Comparison of ENCODE assay signal across 28 cellular contexts in genomic region chr7:32447218-32447617, GRCh38.
"Had no signal": no experiment of that assay in that cellular context is flagged by ENCODE, and none has a peak within 500 bp of the region (broad histone marks: within the 10 kb centered on the region; RNA-seq: fewer than 3 reads in every experiment).

No MANE protein-coding gene starts in this region.

- H3K27ac ChIP-seq: ascending aorta, body of pancreas, breast epithelium, PC-9, RWPE1, WERI-Rb-1 had no signal

- H3K36me3 ChIP-seq: ascending aorta, breast epithelium, WERI-Rb-1 had no signal

- H3K9me3 ChIP-seq: ascending aorta, body of pancreas had no signal

- H3K4me1 ChIP-seq: ascending aorta, body of pancreas, breast epithelium had no signal

- H3K4me3 Mint-ChIP-seq: activated CD4-positive, alpha-beta T cell treated with anti-CD3 and anti-CD28 coated beads, Interleukin-2, amount 10 ng/mL, durations not matched to agents 24 days and 14 days; activated CD8-positive, alpha-beta T cell treated with anti-CD3 and anti-CD28 coated beads for 36 hours; activated naive CD4-positive, alpha-beta T cell treated with anti-CD3 and anti-CD28 coated beads, Interleukin-2, amount 50 U/mL, for 24 hours; activated naive CD8-positive, alpha-beta T cell treated with anti-CD3 and anti-CD28 coated beads, Interleukin-2, amount 10 ng/mL, durations not matched to agents 7 days and 5 days; activated T-cell treated with anti-CD3 and anti-CD28 coated beads, Interleukin-2, amount 50 U/mL, for 24 hours had no signal

- DNase-seq: activated CD4-positive, alpha-beta T cell treated with anti-CD3 and anti-CD28 coated beads, Interleukin-2, amount 10 ng/mL, durations not matched to agents 24 days and 14 days; activated CD4-positive, alpha-beta T cell treated with anti-CD3 and anti-CD28 coated beads, Interleukin-2, amount 50 U/mL, for 4 hours; activated CD8-positive, alpha-beta T cell treated with anti-CD3 and anti-CD28 coated beads for 36 hours; activated gamma-delta T cell; activated naive CD4-positive, alpha-beta T cell treated with Interleukin-2 at 50 U/mL for 16 hours; activated naive CD8-positive, alpha-beta T cell treated with anti-CD3 and anti-CD28 coated beads, Interleukin-2, amount 10 ng/mL, durations not matched to agents 7 days and 5 days; activated T-cell treated with anti-CD3 and anti-CD28 coated beads, Interleukin-2, amount 50 U/mL, for 24 hours; amygdala; body of pancreas; NCI-H1092 treated with DMSO at 0.1 percent for 48 hours; NCI-H1417 treated with DMSO at 0.1 percent for 48 hours; NCI-H187 treated with DMSO at 0.1 percent for 48 hours; NCI-H2081; NCI-H345; NCI-H524 treated with DMSO at 0.1 percent for 48 hours; NCI-H748 treated with DMSO at 0.1 percent for 48 hours; NK-92 treated with Interleukin-12 subunit alpha and Interleukin-12 subunit beta, amount 100 ng/mL, for 24 hours; PC-9; SIG-M5; T1000; WERI-Rb-1 had no signal

- ATAC-seq: activated CD8-positive, alpha-beta T cell treated with anti-CD3 and anti-CD28 coated beads for 36 hours; body of pancreas; K562; Right ventricle myocardium inferior had no signal

- H3K27me3 Mint-ChIP-seq: activated CD4-positive, alpha-beta T cell treated with anti-CD3 and anti-CD28 coated beads, Interleukin-2, amount 10 ng/mL, durations not matched to agents 24 days and 14 days had no signal

- H3K36me3 Mint-ChIP-seq: activated naive CD4-positive, alpha-beta T cell treated with anti-CD3 and anti-CD28 coated beads, Interleukin-2, amount 50 U/mL, for 24 hours; activated naive CD8-positive, alpha-beta T cell treated with anti-CD3 and anti-CD28 coated beads, Interleukin-2, amount 10 ng/mL, durations not matched to agents 7 days and 5 days had no signal

- H3K27me3 ChIP-seq: ascending aorta, body of pancreas, breast epithelium had no signal

- H3K27ac Mint-ChIP-seq: activated CD4-positive, alpha-beta T cell treated with anti-CD3 and anti-CD28 coated beads, Interleukin-2, amount 10 ng/mL, durations not matched to agents 24 days and 14 days; activated CD8-positive, alpha-beta T cell treated with anti-CD3 and anti-CD28 coated beads for 36 hours; activated naive CD4-positive, alpha-beta T cell treated with anti-CD3 and anti-CD28 coated beads, Interleukin-2, amount 50 U/mL, for 24 hours; activated naive CD8-positive, alpha-beta T cell treated with anti-CD3 and anti-CD28 coated beads, Interleukin-2, amount 10 ng/mL, durations not matched to agents 7 days and 5 days; activated T-cell treated with anti-CD3 and anti-CD28 coated beads, Interleukin-2, amount 50 U/mL, for 24 hours; activated T-helper 2 cell treated with anti-CD3 and anti-CD28 coated beads, Interferon-gamma antibody, Interleukin-2, Interleukin-4, amounts not matched to agents 10 μg/mL and 5 μg/mL and 100 μg/mL, durations not matched to agents 14 hours and 24 hours and 36 hours had no signal

- H3K9me3 Mint-ChIP-seq: activated CD4-positive, alpha-beta T cell treated with anti-CD3 and anti-CD28 coated beads, Interleukin-2, amount 10 ng/mL, durations not matched to agents 24 days and 14 days; activated CD8-positive, alpha-beta T cell treated with anti-CD3 and anti-CD28 coated beads for 36 hours; activated naive CD4-positive, alpha-beta T cell treated with anti-CD3 and anti-CD28 coated beads, Interleukin-2, amount 50 U/mL, for 24 hours; activated T-cell treated with anti-CD3 and anti-CD28 coated beads, Interleukin-2, amount 50 U/mL, for 24 hours; activated T-helper 2 cell treated with anti-CD3 and anti-CD28 coated beads, Interferon-gamma antibody, Interleukin-2, Interleukin-4, amounts not matched to agents 10 μg/mL and 5 μg/mL and 100 μg/mL, durations not matched to agents 14 hours and 24 hours and 36 hours had no signal

- H3K4me3 ChIP-seq: ascending aorta, body of pancreas, breast epithelium, K562, PC-9 had no signal

- H3K4me1 Mint-ChIP-seq: activated CD4-positive, alpha-beta T cell treated with anti-CD3 and anti-CD28 coated beads, Interleukin-2, amount 10 ng/mL, durations not matched to agents 24 days and 14 days; activated naive CD4-positive, alpha-beta T cell treated with anti-CD3 and anti-CD28 coated beads, Interleukin-2, amount 50 U/mL, for 24 hours; activated naive CD8-positive, alpha-beta T cell treated with anti-CD3 and anti-CD28 coated beads, Interleukin-2, amount 10 ng/mL, durations not matched to agents 7 days and 5 days had no signal
